Comparison of ENCODE assay signal across 9 cellular contexts in genomic region chr9:84697494-84698114, GRCh38. TPM values are rescaled to one million over a fixed set of nuclear protein-coding genes. Genes with fewer than 3 reads are reported as not detected.
DNase-seq lines count a peak whose midpoint lies in the region; ATAC-seq and TF ChIP-seq lines count a peak whose summit lies in the region.
"Had no signal": no experiment of that assay in that cellular context is flagged by ENCODE, and none has a peak within 500 bp of the region (broad histone marks: within the 10 kb centered on the region; RNA-seq: fewer than 3 reads in every experiment).

No MANE protein-coding gene starts in this region.

- H3K23ac ChIP-seq in neuronal stem cell (ENCODE audit: low read depth, low read length, poor library complexity): no peak overlapping the region

- H3K4me2 ChIP-seq in neuronal stem cell (ENCODE audit: insufficient read depth, low read length, poor library complexity, severe bottlenecking): no peak overlapping the region

- H2BK15ac ChIP-seq in neuronal stem cell (ENCODE audit: low read length): no peak overlapping the region

- DNase-seq in CD14-positive monocyte (ENCODE audit: low spot score) (no peak), NCI-H1105 treated with DMSO at 0.1 percent for 48 hours (lab: John Stamatoyannopoulos, UW) (peak; percentile 36), fibroblast of pulmonary artery (ENCODE audit: low read depth) (peak; percentile 58), neuronal stem cell (ENCODE audit: low spot score) (peak; percentile 61), uterus (peak; percentile 18 to 54), G401 (ENCODE audit: low spot score) (no peak)
- DNase-seq in activated CD8-positive, alpha-beta memory T cell treated with anti-CD3 and anti-CD28 coated beads, Interleukin-2, amount 10 ng/mL, durations not matched to agents 7 days and 5 days: peak; percentile 68

- H2AK5ac ChIP-seq in neuronal stem cell (ENCODE audit: low read depth, low read length): no peak overlapping the region

- H2BK5ac ChIP-seq in neuronal stem cell (ENCODE audit: low read length): no peak overlapping the region

- no peaks in the 10 kb centered on the region for H3K9me3 Mint-ChIP-seq in CD14-positive monocyte
- H3K9me3 Mint-ChIP-seq in activated CD8-positive, alpha-beta memory T cell treated with anti-CD3 and anti-CD28 coated beads, Interleukin-2, amount 10 ng/mL, durations not matched to agents 7 days and 5 days (ENCODE audit: low read depth): no peaks in the 10 kb centered on the region
- H3K9me3 Mint-ChIP-seq: naive thymus-derived CD8-positive, alpha-beta T cell had no signal

- CTCF ChIA-PET in activated CD8-positive, alpha-beta memory T cell treated with anti-CD3 and anti-CD28 coated beads, Interleukin-2, amount 10 ng/mL, durations not matched to agents 7 days and 5 days (lab: Charles Lee): interaction anchor here (0.6 to 9.0 kb wide), 4 partner anchors 9 to 913 kb away, joined by 3 to 72 read pairs (median 6); no protein-coding TSS in a partner anchor

- H3K27ac ChIP-seq in neuronal stem cell (replicated peaks; ENCODE audit: low read length): no peak overlapping the region
- no peak overlapping the region for H3K27ac ChIP-seq in uterus

- peak; percentile 12 for TF ChIP-seq CTCF in CD14-positive monocyte (IDR thresholded peaks at IDR 0.05)
- TF ChIP-seq CTCF in fibroblast of pulmonary artery (IDR thresholded peaks at IDR 0.05; ENCODE audit: low read length, missing control alignments): peak; percentile 66
- TF ChIP-seq CTCF in uterus (IDR thresholded peaks at IDR 0.05): peak; percentile 34 to 45 (median 43)

- H3K4me3 Mint-ChIP-seq in CD14-positive monocyte: no peak overlapping the region
- H3K4me3 Mint-ChIP-seq in activated CD8-positive, alpha-beta memory T cell treated with anti-CD3 and anti-CD28 coated beads, Interleukin-2, amount 10 ng/mL, durations not matched to agents 7 days and 5 days: no peak overlapping the region
- H3K4me3 Mint-ChIP-seq: naive thymus-derived CD8-positive, alpha-beta T cell had no signal

- H3K4me3 ChIP-seq in fibroblast of pulmonary artery (replicated peaks; ENCODE audit: low read depth, low read length) (no peak overlapping the region), neuronal stem cell (ENCODE audit: low read length in 2 of 2) (no peak overlapping the region), uterus (no peak overlapping the region)

- no peaks in the 10 kb centered on the region for H3K36me3 Mint-ChIP-seq in CD14-positive monocyte
- no peaks in the 10 kb centered on the region for H3K36me3 Mint-ChIP-seq in activated CD8-positive, alpha-beta memory T cell treated with anti-CD3 and anti-CD28 coated beads, Interleukin-2, amount 10 ng/mL, durations not matched to agents 7 days and 5 days
- H3K36me3 Mint-ChIP-seq: naive thymus-derived CD8-positive, alpha-beta T cell had no signal

- H3K27ac Mint-ChIP-seq in CD14-positive monocyte: no peak overlapping the region
- no peak overlapping the region for H3K27ac Mint-ChIP-seq in activated CD8-positive, alpha-beta memory T cell treated with anti-CD3 and anti-CD28 coated beads, Interleukin-2, amount 10 ng/mL, durations not matched to agents 7 days and 5 days
- H3K27ac Mint-ChIP-seq: naive thymus-derived CD8-positive, alpha-beta T cell had no signal

- no peak overlapping the region for H3K14ac ChIP-seq in neuronal stem cell (ENCODE audit: low read length)

- H2BK120ac ChIP-seq in neuronal stem cell (ENCODE audit: low read depth, low read length): no peak overlapping the region

- H3K4me1 ChIP-seq in neuronal stem cell (ENCODE audit: control insufficient read depth in 2 of 2, insufficient read depth in 1 of 2, low read depth in 1 of 2, low read length in 2 of 2) (peaks cover 0 to 6% of the 10 kb centered on the region in 2 donors), uterus (no peaks in the 10 kb centered on the region)

- H3K79me1 ChIP-seq in neuronal stem cell (ENCODE audit: low read depth, low read length): no peaks in the 10 kb centered on the region

- intact Hi-C loops in CD14-positive monocyte (cut with micrococcal nuclease): no loop called here
- intact Hi-C loops in uterus (cut with DNase I; ENCODE audit: low total_unique reads): no loop called here

- H4K91ac ChIP-seq in neuronal stem cell (ENCODE audit: low read depth, low read length, poor library complexity): no peak overlapping the region

- H3K4me1 Mint-ChIP-seq in CD14-positive monocyte: no peaks in the 10 kb centered on the region
- peaks cover 3% of the 10 kb centered on the region for H3K4me1 Mint-ChIP-seq in activated CD8-positive, alpha-beta memory T cell treated with anti-CD3 and anti-CD28 coated beads, Interleukin-2, amount 10 ng/mL, durations not matched to agents 7 days and 5 days
- H3K4me1 Mint-ChIP-seq: naive thymus-derived CD8-positive, alpha-beta T cell had no signal

- no peak overlapping the region for H3K18ac ChIP-seq in neuronal stem cell (ENCODE audit: low read length)

- H3K27me3 ChIP-seq in neuronal stem cell (ENCODE audit: control insufficient read depth in 3 of 3, insufficient read depth in 3 of 3, low read depth in 1 of 3, low read length in 3 of 3): no peaks in the 10 kb centered on the region
- H3K27me3 ChIP-seq in uterus: no peaks in the 10 kb centered on the region

- in situ Hi-C loops in G401 (cut with HindIII; ENCODE audit: low sequenced_read_pairs): no loop called here

- no peak overlapping the region for H3K4ac ChIP-seq in neuronal stem cell (ENCODE audit: low read length)

- no peak for TF ChIP-seq POLR2A in uterus (IDR thresholded peaks at IDR 0.05)

- H3K27me3 Mint-ChIP-seq in CD14-positive monocyte (ENCODE audit: low read depth in 3 of 3): peaks cover 2 to 15% (median 6%) of the 10 kb centered on the region in 3 donors
- H3K27me3 Mint-ChIP-seq in activated CD8-positive, alpha-beta memory T cell treated with anti-CD3 and anti-CD28 coated beads, Interleukin-2, amount 10 ng/mL, durations not matched to agents 7 days and 5 days: peaks cover 27% of the 10 kb centered on the region

- no peak overlapping the region for H2BK12ac ChIP-seq in neuronal stem cell (ENCODE audit: low read length)

- H3K9me3 ChIP-seq in neuronal stem cell (replicated peaks in 1 of 2; ENCODE audit: control insufficient read depth in 2 of 2, insufficient read depth in 1 of 2, low read depth in 1 of 2, low read length in 2 of 2) (no peaks in the 10 kb centered on the region), uterus (no peaks in the 10 kb centered on the region)

- H4K8ac ChIP-seq in neuronal stem cell (ENCODE audit: low read depth, low read length): no peak overlapping the region

- no peak overlapping the region for H3K9ac ChIP-seq in neuronal stem cell (ENCODE audit: low read depth, low read length, poor library complexity)

- no CpG with 5 or more reads among the region's 5 CpGs for WGBS in neuronal stem cell (ENCODE audit: extremely low coverage in 2 of 2, insufficient read length in 2 of 2, insufficient replicate concordance in 1 of 2), 2 donors

- H2AFZ ChIP-seq in neuronal stem cell (ENCODE audit: low read length): peak overlapping the region; percentile 19

- no peaks in the 10 kb centered on the region for H3K36me3 ChIP-seq in neuronal stem cell (replicated peaks in 1 of 2; ENCODE audit: control insufficient read depth in 2 of 2, insufficient read depth in 2 of 2, low read length in 2 of 2)
- H3K36me3 ChIP-seq in uterus: no peaks in the 10 kb centered on the region

- peak; percentile 36 for ATAC-seq in GM19467 (IDR thresholded peaks at IDR 0.05; ENCODE audit: unreplicated experiment)
- peak; percentile 53 for ATAC-seq in activated CD8-positive, alpha-beta memory T cell treated with anti-CD3 and anti-CD28 coated beads, Interleukin-2, amount 10 ng/mL, durations not matched to agents 7 days and 5 days
- ATAC-seq: naive thymus-derived CD8-positive, alpha-beta T cell had no signal

RNA-seq across cellular contexts. Expression of gene NTRK2, which starts 28.1 kb away (rescaled TPM):
- not detected for polyA plus RNA-seq in CD14-positive monocyte
- 1 to 10 TPM in 1 of 2 experiments, under 1 TPM in 1; 0.12 to 2.9 TPM for total RNA-seq in activated CD8-positive, alpha-beta memory T cell treated with anti-CD3 and anti-CD28 coated beads, Interleukin-2, amount 10 ng/mL, durations not matched to agents 7 days and 5 days
- polyA plus RNA-seq in neuronal stem cell (2013, experiment 1 of 2): 0.14 TPM
- polyA plus RNA-seq in neuronal stem cell (2013, experiment 2 of 2): 0.17 TPM
- total RNA-seq in uterus: 10 to 100 TPM in 3 of 4 donors, 1 to 10 TPM in 1; 6.5 to 23.2 (median 12.5) TPM
- not detected in 2 replicates for total RNA-seq in G401 (2014; rRNA removed; shearing (Covaris generic))
- total RNA-seq: naive thymus-derived CD8-positive, alpha-beta T cell had no signal
- polyA plus RNA-seq: naive thymus-derived CD8-positive, alpha-beta T cell had no signal

Comparison
In these comparisons a context has a peak if more than half of its experiments do, and no peak if none do; other contexts are left out.
1. DNase-seq: peak in NCI-H1105 treated with DMSO at 0.1 percent for 48 hours (single experiment), activated CD8-positive, alpha-beta memory T cell treated with anti-CD3 and anti-CD28 coated beads, Interleukin-2, amount 10 ng/mL, durations not matched to agents 7 days and 5 days (single experiment), fibroblast of pulmonary artery (single experiment), neuronal stem cell (single experiment) and uterus (2 of 2); none in CD14-positive monocyte (single experiment) and G401 (single experiment).
2. CTCF ChIP-seq: peak in every context shown above with its lines; median percentile 66 in fibroblast of pulmonary artery; 43 in uterus; 12 in CD14-positive monocyte.